In genomic region chr17:32491371-32492280, GRCh38 we compare ENCODE assay signal across 9 cellular contexts. TPM values are rescaled to one million over a fixed set of nuclear protein-coding genes. Genes with fewer than 3 reads are reported as not detected.
A peak's percentile ranks its signal among the peaks of the same experiment; 100 is the strongest.
DNase-seq lines count a peak whose midpoint lies in the region; ATAC-seq and TF ChIP-seq lines count a peak whose summit lies in the region.
"Had no signal": no experiment of that assay in that cellular context is flagged by ENCODE, and none has a peak within 500 bp of the region (broad histone marks: within the 10 kb centered on the region; RNA-seq: fewer than 3 reads in every experiment).

No MANE protein-coding gene starts in this region.

- H3K23ac ChIP-seq in neuronal stem cell (ENCODE audit: low read depth, low read length, poor library complexity), result peak overlapping the region; percentile 95

- H3K18ac ChIP-seq in neuronal stem cell (ENCODE audit: low read length), result peak overlapping the region; percentile 31

- H2BK5ac ChIP-seq in neuronal stem cell (ENCODE audit: low read length), result peak overlapping the region; percentile 62

- peak overlapping the region; percentile 50 for H3K9ac ChIP-seq in neuronal stem cell (ENCODE audit: low read depth, low read length, poor library complexity)

- no peaks in the 10 kb centered on the region for H3K9me3 Mint-ChIP-seq in IgD-negative memory B cell
- H3K9me3 Mint-ChIP-seq in activated naive CD8-positive, alpha-beta T cell (ENCODE audit: low read depth), result no peaks in the 10 kb centered on the region

- no peak overlapping the region for H4K91ac ChIP-seq in neuronal stem cell (ENCODE audit: low read depth, low read length, poor library complexity)

- no peak overlapping the region for H3K14ac ChIP-seq in neuronal stem cell (ENCODE audit: low read length)

- H2BK12ac ChIP-seq in neuronal stem cell (ENCODE audit: low read length), result no peak overlapping the region

- DNase-seq in GM10266 (ENCODE audit: extremely low spot score), result peak; percentile 74
- DNase-seq in neuronal stem cell (ENCODE audit: low spot score), result no peak
- no peak for DNase-seq in effector CD4-positive, alpha-beta T cell
- DNase-seq in cerebellar nuclear complex (lab: John Stamatoyannopoulos, UW), result no peak
- DNase-seq: GOT3, NCI-H226 had no signal

- no peak overlapping the region for H3K4me2 ChIP-seq in neuronal stem cell (ENCODE audit: insufficient read depth, low read length, poor library complexity, severe bottlenecking)

- peak overlapping the region; percentile 65 to 92 (median 84) for H3K4me3 Mint-ChIP-seq in IgD-negative memory B cell
- H3K4me3 Mint-ChIP-seq in activated naive CD8-positive, alpha-beta T cell, result peak overlapping the region; percentile 91

- peaks cover 21 to 25% of the 10 kb centered on the region in 2 donors for H3K4me1 ChIP-seq in neuronal stem cell (ENCODE audit: control insufficient read depth in 2 of 2, insufficient read depth in 1 of 2, low read depth in 1 of 2, low read length in 2 of 2)

- H2BK15ac ChIP-seq in neuronal stem cell (ENCODE audit: low read length), result no peak overlapping the region

- no peak for TF ChIP-seq CTCF in GM10266 (IDR thresholded peaks at IDR 0.05; ENCODE audit: control insufficient read depth, insufficient read depth, low read depth, missing control alignments)

- no peak overlapping the region for H3K4me3 ChIP-seq in neuronal stem cell (ENCODE audit: low read length in 2 of 2)

- no peak overlapping the region for H4K8ac ChIP-seq in neuronal stem cell (ENCODE audit: low read depth, low read length)

- peak overlapping the region; percentile 75 to 85 (median 78) for H3K27ac Mint-ChIP-seq in IgD-negative memory B cell
- peak overlapping the region; percentile 85 for H3K27ac Mint-ChIP-seq in activated naive CD8-positive, alpha-beta T cell

- H3K27me3 Mint-ChIP-seq in IgD-negative memory B cell, result no peaks in the 10 kb centered on the region
- H3K27me3 Mint-ChIP-seq in activated naive CD8-positive, alpha-beta T cell, result no peaks in the 10 kb centered on the region

- no peak overlapping the region for H2BK120ac ChIP-seq in neuronal stem cell (ENCODE audit: low read depth, low read length)

- H3K4me1 Mint-ChIP-seq in IgD-negative memory B cell, result peaks cover 47 to 60% (median 57%) of the 10 kb centered on the region in 3 donors
- peaks cover 69% of the 10 kb centered on the region for H3K4me1 Mint-ChIP-seq in activated naive CD8-positive, alpha-beta T cell (ENCODE audit: low read depth)

- peaks cover 3% of the 10 kb centered on the region for H3K36me3 Mint-ChIP-seq in IgD-negative memory B cell
- peaks cover 4% of the 10 kb centered on the region for H3K36me3 Mint-ChIP-seq in activated naive CD8-positive, alpha-beta T cell

- H3K79me1 ChIP-seq in neuronal stem cell (ENCODE audit: low read depth, low read length), result peaks cover 12% of the 10 kb centered on the region

- no peak for ATAC-seq in HG02870 (IDR thresholded peaks at IDR 0.05; ENCODE audit: unreplicated experiment)

- H3K27ac ChIP-seq in neuronal stem cell (replicated peaks; ENCODE audit: low read length), result no peak overlapping the region

- H3K27me3 ChIP-seq in neuronal stem cell (ENCODE audit: control insufficient read depth in 3 of 3, insufficient read depth in 3 of 3, low read depth in 1 of 3, low read length in 3 of 3), result no peaks in the 10 kb centered on the region

- H2AFZ ChIP-seq in neuronal stem cell (ENCODE audit: low read length), result no peak overlapping the region

- H3K36me3 ChIP-seq in neuronal stem cell (replicated peaks in 1 of 2; ENCODE audit: control insufficient read depth in 2 of 2, insufficient read depth in 2 of 2, low read length in 2 of 2), result peaks cover 15 to 35% of the 10 kb centered on the region in 2 donors

- WGBS in neuronal stem cell (ENCODE audit: extremely low coverage in 2 of 2, insufficient read length in 2 of 2, insufficient replicate concordance in 1 of 2), 2 donors, result no CpG with 5 or more reads among the region's 21 CpGs

- peak overlapping the region; percentile 1 for H2AK5ac ChIP-seq in neuronal stem cell (ENCODE audit: low read depth, low read length)

- H3K4ac ChIP-seq in neuronal stem cell (ENCODE audit: low read length), result no peak overlapping the region

- no peaks in the 10 kb centered on the region for H3K9me3 ChIP-seq in neuronal stem cell (replicated peaks in 1 of 2; ENCODE audit: control insufficient read depth in 2 of 2, insufficient read depth in 1 of 2, low read depth in 1 of 2, low read length in 2 of 2)

RNA-seq across cellular contexts. Expression of gene CDK5R1, which starts 4.8 kb away (rescaled TPM):
- polyA plus RNA-seq in IgD-negative memory B cell, result 3.8 TPM
- 5.4 TPM for polyA plus RNA-seq in neuronal stem cell (2013, experiment 1 of 2)
- 5.2 TPM for polyA plus RNA-seq in neuronal stem cell (2013, experiment 2 of 2)

RNA-seq across cellular contexts. Expression of gene PSMD11, which starts 47.3 kb away (rescaled TPM):
- polyA plus RNA-seq in IgD-negative memory B cell, result 126 TPM
- polyA plus RNA-seq in neuronal stem cell (2013, experiment 1 of 2), result 111 TPM
- polyA plus RNA-seq in neuronal stem cell (2013, experiment 2 of 2), result 121 TPM
